ENCODE assay signal across 1 cellular context in genomic region chr16:528111-529011, GRCh38.
A peak's percentile ranks its signal among the peaks of the same experiment; 100 is the strongest.
TF ChIP-seq lines count a peak whose summit lies in the region.

No MANE protein-coding gene starts in this region.

TF ChIP-seq in H1, 55 proteins besides CTCF, POLR2A, EP300 and RAD21:
- TF ChIP-seq RNF2 (IDR thresholded peaks at IDR 0.05; ENCODE audit: borderline replicate concordance, low read depth, low read length, missing control alignments, poor library complexity, severe bottlenecking) (no peak), PHF8 (conservative IDR thresholded peaks at IDR 0.05; ENCODE audit: low read depth, low read length) (no peak; the same call in 1 of the 2 replicates), GTF2F1 (IDR thresholded peaks at IDR 0.05; ENCODE audit: borderline replicate concordance, low read depth, low read length) (no peak), SIRT6 (IDR thresholded peaks at IDR 0.05; ENCODE audit: low read length) (no peak), ATF2 (IDR thresholded peaks at IDR 0.05; ENCODE audit: low read length) (no peak), SP4 (IDR thresholded peaks at IDR 0.05; ENCODE audit: low read length) (no peak), RFX5 (IDR thresholded peaks at IDR 0.05; ENCODE audit: borderline replicate concordance, low read depth, low read length) (no peak), TAF1 (IDR thresholded peaks at IDR 0.05; ENCODE audit: low read depth, low read length) (peak; percentile 9; the same call in 1 of the 2 replicates), GABPA (IDR thresholded peaks at IDR 0.05; ENCODE audit: borderline replicate concordance, insufficient read depth, low read length) (0 out of 2 replicates have a peak, but pooled peaks have one; percentile 6), E2F6 (IDR thresholded peaks at IDR 0.05) (peak; percentile 98), KDM4A (IDR thresholded peaks at IDR 0.05; ENCODE audit: low read depth, low read length, severe bottlenecking) (peak; percentile 35), SP2 (IDR thresholded peaks at IDR 0.05; ENCODE audit: low read length) (no peak), EGR1 (IDR thresholded peaks at IDR 0.05; ENCODE audit: borderline replicate concordance, low read depth, low read length) (no peak), BRCA1 (IDR thresholded peaks at IDR 0.05; ENCODE audit: low read depth, low read length) (no peak), TBP (IDR thresholded peaks at IDR 0.05; ENCODE audit: low read depth, low read length) (no peak), RBBP5 (IDR thresholded peaks at IDR 0.05; ENCODE audit: borderline replicate concordance, low read depth, low read length) (no peak), JUN (IDR thresholded peaks at IDR 0.05; ENCODE audit: low read depth, low read length) (no peak), MAFK (IDR thresholded peaks at IDR 0.05; ENCODE audit: low read depth, low read length) (no peak), HDAC2 (IDR thresholded peaks at IDR 0.05; ENCODE audit: borderline replicate concordance in 1 of 2, low read depth in 2 of 2, low read length in 2 of 2) (peak in 1 of 2 experiments; percentile 54; a peak in 1 of 4 replicates), CEBPB (IDR thresholded peaks at IDR 0.05; ENCODE audit: low read depth, low read length) (no peak), SIN3A (conservative IDR thresholded peaks at IDR 0.05 in 1 of 2, IDR thresholded peaks at IDR 0.05 in 1 of 2; ENCODE audit: low read depth in 1 of 2, low read length in 2 of 2) (0 out of 4 replicates have a peak, but pooled peaks have one; percentile 16 to 20), CREB1 (IDR thresholded peaks at IDR 0.05) (no peak), ASH2L (IDR thresholded peaks at IDR 0.05; ENCODE audit: low read length) (no peak), EZH2 (IDR thresholded peaks at IDR 0.05; ENCODE audit: low read depth, low read length, severe bottlenecking) (no peak), MAX (IDR thresholded peaks at IDR 0.05) (peak; percentile 90), BCL11A (IDR thresholded peaks at IDR 0.05; ENCODE audit: low read depth in 2 of 2, low read length in 2 of 2) (no peak), NANOG (IDR thresholded peaks at IDR 0.05; ENCODE audit: insufficient read depth, low read depth, low read length, poor library complexity, severe bottlenecking) (no peak)
